8 cellular contexts compared by ENCODE assay signal in the genomic region with DNA sequence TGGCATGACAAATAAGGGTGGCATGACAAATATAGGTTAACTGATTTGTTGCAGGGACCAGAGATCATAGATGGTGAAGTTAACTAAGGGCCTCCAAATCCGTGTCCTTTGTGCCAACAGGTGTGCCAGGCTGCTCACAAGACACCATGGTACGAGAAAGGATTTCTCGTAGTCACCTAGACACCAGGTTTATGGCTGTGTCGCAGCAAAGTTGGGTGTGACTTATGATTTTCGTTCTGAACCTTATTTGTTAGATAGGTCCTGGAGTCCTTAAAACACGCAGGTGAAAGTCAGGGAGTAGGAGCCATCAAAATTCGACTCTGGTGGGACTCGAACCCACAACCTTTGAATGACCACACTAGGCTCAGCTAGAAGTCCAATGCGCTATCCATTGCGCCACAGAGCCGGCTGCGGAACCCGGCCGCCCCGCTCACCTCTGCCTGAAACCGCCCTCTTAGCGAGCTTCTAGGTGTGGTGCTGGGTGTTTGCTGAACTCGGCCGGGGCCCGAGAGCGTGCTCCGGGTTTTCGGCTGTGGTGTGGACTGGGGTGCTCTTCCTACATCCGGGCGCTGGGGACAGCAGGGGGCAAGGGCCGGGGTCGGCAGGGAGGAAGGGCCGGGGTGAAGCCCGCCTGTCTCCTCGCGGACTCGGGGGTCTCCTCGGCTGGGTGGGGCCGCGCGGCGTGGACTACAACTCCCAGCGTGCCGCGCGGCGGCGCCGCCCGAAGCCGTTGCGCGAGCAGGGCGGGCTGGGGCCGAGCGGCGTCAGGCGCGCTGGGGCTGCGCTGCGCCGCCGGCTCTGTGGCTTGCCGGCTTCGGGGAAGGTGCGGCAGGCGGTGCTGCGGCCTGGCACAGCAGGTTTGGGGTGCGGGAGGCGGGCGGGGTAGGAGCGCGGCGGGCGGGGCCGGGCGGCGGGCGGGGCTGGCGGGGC. TPM values are rescaled to one million over a fixed set of nuclear protein-coding genes. Genes with fewer than 3 reads are reported as not detected.
DNase-seq lines count a peak whose midpoint lies in the region; ATAC-seq and TF ChIP-seq lines count a peak whose summit lies in the region.

A gene (plus strand): TSS at position 767 of the 930 bp plus-strand sequence. CDS start 2,606 bp downstream, outside the sequence.

- DNase-seq in Caki2 (ENCODE audit: low read depth): peak; percentile 82
- peak; percentile 88 for DNase-seq in HuH-7.5 (ENCODE audit: low spot score)
- DNase-seq in RPMI8226: peak; percentile 97
- peak; percentile 45 for DNase-seq in fibroblast of peridontal ligament (ENCODE audit: extremely low read depth)
- DNase-seq in natural killer cell: peak; percentile 64
- DNase-seq in stimulated activated naive CD8-positive, alpha-beta T cell treated with anti-CD3 and anti-CD28 coated beads, Interleukin-15, Interleukin-2, amounts not matched to agents 100 U/mL and 50 U/mL, for 24 hours: peak; percentile 84

- peak within 1 kb of the TSS; percentile 83 for H3K27ac Mint-ChIP-seq in activated T-helper 17 cell treated with anti-CD3 and anti-CD28 coated beads, Interleukin-2, amount 50 U/mL, for 72 hours
- peak within 1 kb of the TSS; percentile 37 to 75 for H3K27ac Mint-ChIP-seq in natural killer cell

- in situ Hi-C loops in Caki2 (cut with HindIII; ENCODE audit: low pct_unique_long_range_greater_than_20kb, low sequenced_read_pairs): no loop called here

- no peaks in the 10 kb centered on the region for H3K9me3 Mint-ChIP-seq in activated T-helper 17 cell treated with anti-CD3 and anti-CD28 coated beads, Interleukin-2, amount 50 U/mL, for 72 hours
- no peaks in the 10 kb centered on the region for H3K9me3 Mint-ChIP-seq in natural killer cell

- no peaks in the 10 kb centered on the region for H3K27me3 Mint-ChIP-seq in activated T-helper 17 cell treated with anti-CD3 and anti-CD28 coated beads, Interleukin-2, amount 50 U/mL, for 72 hours
- H3K27me3 Mint-ChIP-seq in natural killer cell (ENCODE audit: low read depth in 2 of 2): no peaks in the 10 kb centered on the region

- intact Hi-C loops in natural killer cell (cut with micrococcal nuclease): loop anchor here (1.0 kb wide), 1 partner anchor 18 kb away; a partner anchor contains a TSS

- TF ChIP-seq CTCF in natural killer cell (IDR thresholded peaks at IDR 0.05): no peak

- H3K4me1 Mint-ChIP-seq in activated T-helper 17 cell treated with anti-CD3 and anti-CD28 coated beads, Interleukin-2, amount 50 U/mL, for 72 hours: peaks cover 6% of the 10 kb centered on the region
- peaks cover 7% of the 10 kb centered on the region in 2 donors for H3K4me1 Mint-ChIP-seq in natural killer cell

- H3K4me3 Mint-ChIP-seq in activated T-helper 17 cell treated with anti-CD3 and anti-CD28 coated beads, Interleukin-2, amount 50 U/mL, for 72 hours: peak within 1 kb of the TSS; percentile 87
- H3K4me3 Mint-ChIP-seq in natural killer cell: peak within 1 kb of the TSS; percentile 83

- ATAC-seq in GM21381 (IDR thresholded peaks at IDR 0.05; ENCODE audit: unreplicated experiment) (peak; percentile 86), natural killer cell (peak; percentile 90 to 95 (median 93))
- ATAC-seq in activated T-helper 17 cell treated with anti-CD3 and anti-CD28 coated beads, Interleukin-2, amount 50 U/mL, for 72 hours (replicated peaks): peak; percentile 95
- peak; percentile 93 for ATAC-seq in stimulated activated naive CD8-positive, alpha-beta T cell treated with anti-CD3 and anti-CD28 coated beads, Interleukin-15, Interleukin-2, amounts not matched to agents 100 U/mL and 50 U/mL, for 24 hours

- peaks cover 19% of the 10 kb centered on the region for H3K36me3 Mint-ChIP-seq in activated T-helper 17 cell treated with anti-CD3 and anti-CD28 coated beads, Interleukin-2, amount 50 U/mL, for 72 hours (ENCODE audit: low read depth)
- H3K36me3 Mint-ChIP-seq in natural killer cell: no peaks in the 10 kb centered on the region

RNA-seq across cellular contexts. Expression of the gene that starts here (rescaled TPM):
- 18.8 and 22.0 TPM in 2 replicates for total RNA-seq in Caki2 (2014; rRNA removed; shearing (Covaris generic); ENCODE audit: low replicate concordance)
- total RNA-seq in activated T-helper 17 cell treated with anti-CD3 and anti-CD28 coated beads, Interleukin-2, amount 50 U/mL, for 72 hours: 10 to 100 TPM in 1 of 2 donors, 1 to 10 TPM in 1; 7.7 to 22.3 TPM
- total RNA-seq in natural killer cell: 10 to 100 TPM in 2 of 3 donors, 1 to 10 TPM in 1; 7.7 to 12.3 (median 11.2) TPM

Comparison
In these comparisons a context has a peak if more than half of its experiments do, and no peak if none do; other contexts are left out.
1. Peak in every context shown above with its lines: DNase-seq and ATAC-seq.
2. DNase-seq: peak in every context shown above with its lines; median percentile 97 in RPMI8226; 88 in HuH-7.5; 84 in stimulated activated naive CD8-positive, alpha-beta T cell treated with anti-CD3 and anti-CD28 coated beads, Interleukin-15, Interleukin-2, amounts not matched to agents 100 U/mL and 50 U/mL, for 24 hours; 82 in Caki2; 64 in natural killer cell; 45 in fibroblast of peridontal ligament.